In genomic region chr1:6359568-6360496, GRCh38 we compare ENCODE assay signal across 1 cellular context.
TF ChIP-seq lines count a peak whose summit lies in the region.

No MANE protein-coding gene starts in this region.

TF ChIP-seq in K562, 482 proteins besides CTCF, POLR2A, EP300 and RAD21 (continued from another document and continues in another):
- TF ChIP-seq PATZ1 (CRISPR knock-in tag; IDR thresholded peaks at IDR 0.05; ENCODE audit: borderline replicate concordance): no peak
- TF ChIP-seq NRF1 (conservative IDR thresholded peaks at IDR 0.05 in 1 of 2, IDR thresholded peaks at IDR 0.05 in 1 of 2): peak in 1 of 2 experiments; percentile 34; a peak in 3 of 4 replicates
- TF ChIP-seq HLTF (IDR thresholded peaks at IDR 0.05): no peak
- TF ChIP-seq FOXJ3 (CRISPR knock-in tag; IDR thresholded peaks at IDR 0.05): no peak
- no peak for TF ChIP-seq MEIS2 (IDR thresholded peaks at IDR 0.05; ENCODE audit: partially characterized antibody)
- no peak for TF ChIP-seq ZC3H4 (CRISPR knock-in tag; IDR thresholded peaks at IDR 0.05; ENCODE audit: borderline replicate concordance)
- no peak for TF ChIP-seq RREB1 (CRISPR knock-in tag; IDR thresholded peaks at IDR 0.05)
- TF ChIP-seq ARID2 (IDR thresholded peaks at IDR 0.05): no peak
- TF ChIP-seq RBBP5 (IDR thresholded peaks at IDR 0.05; ENCODE audit: borderline replicate concordance, insufficient read depth, low read length, poor library complexity, severe bottlenecking): no peak
- TF ChIP-seq CUX1 (CRISPR knock-in tag; IDR thresholded peaks at IDR 0.05): no peak
- TF ChIP-seq PHB (CRISPR knock-in tag; IDR thresholded peaks at IDR 0.05): no peak
- TF ChIP-seq MCM2 (IDR thresholded peaks at IDR 0.05; ENCODE audit: low read depth): no peak
- TF ChIP-seq CBX1 (IDR thresholded peaks at IDR 0.05; ENCODE audit: low read depth): no peak
- no peak for TF ChIP-seq BRCA1 (IDR thresholded peaks at IDR 0.05)
- TF ChIP-seq BRCA1 (CRISPR knock-in tag; IDR thresholded peaks at IDR 0.05): no peak
- TF ChIP-seq MYBL2 (IDR thresholded peaks at IDR 0.05; ENCODE audit: low read depth): no peak
- no peak for TF ChIP-seq MYBL2 (CRISPR knock-in tag; IDR thresholded peaks at IDR 0.05; ENCODE audit: borderline replicate concordance)
- TF ChIP-seq PTBP1 (IDR thresholded peaks at IDR 0.05; ENCODE audit: low read depth, low read length): no peak
- peak; percentile 47; the same call in 1 of the 2 replicates for TF ChIP-seq VEZF1 (CRISPR knock-in tag; IDR thresholded peaks at IDR 0.05)
- no peak for TF ChIP-seq ZNF263 (CRISPR knock-in tag; IDR thresholded peaks at IDR 0.05; ENCODE audit: borderline replicate concordance)
- TF ChIP-seq HMG20B (CRISPR knock-in tag; IDR thresholded peaks at IDR 0.05): no peak
- TF ChIP-seq SOX6 (IDR thresholded peaks at IDR 0.05): peak; percentile 56
- TF ChIP-seq ZNF655 (CRISPR knock-in tag; IDR thresholded peaks at IDR 0.05): no peak
- no peak for TF ChIP-seq IFI16 (CRISPR knock-in tag; IDR thresholded peaks at IDR 0.05)
- TF ChIP-seq TRIM24 (IDR thresholded peaks at IDR 0.05): no peak
- TF ChIP-seq SMARCE1 (IDR thresholded peaks at IDR 0.05): peak; percentile 26; the same call in 1 of the 2 replicates
- no peak for TF ChIP-seq MECOM (CRISPR knock-in tag; IDR thresholded peaks at IDR 0.05)
- no peak for TF ChIP-seq ZNF431 (CRISPR knock-in tag; IDR thresholded peaks at IDR 0.05)
- TF ChIP-seq DEAF1 (CRISPR knock-in tag; IDR thresholded peaks at IDR 0.05): no peak
- TF ChIP-seq POLR2H (tag; IDR thresholded peaks at IDR 0.05; ENCODE audit: low read depth): no peak
- TF ChIP-seq NEUROD1 (IDR thresholded peaks at IDR 0.05; ENCODE audit: borderline replicate concordance, low read depth, low read length, partially characterized antibody): no peak
- no peak for TF ChIP-seq NELFE (IDR thresholded peaks at IDR 0.05; ENCODE audit: insufficient read depth, insufficient read length)
- TF ChIP-seq MAFF (IDR thresholded peaks at IDR 0.05; ENCODE audit: low read length): no peak
- TF ChIP-seq KAT2B (IDR thresholded peaks at IDR 0.05; ENCODE audit: low read depth, low read length): no peak
- TF ChIP-seq U2AF2 (optimal IDR thresholded peaks at IDR 0.05; ENCODE audit: low read depth, low read length): no peak
- TF ChIP-seq DMBX1 (CRISPR knock-in tag; IDR thresholded peaks at IDR 0.05; ENCODE audit: borderline replicate concordance): no peak
- TF ChIP-seq RBM34 (IDR thresholded peaks at IDR 0.05; ENCODE audit: borderline replicate concordance, insufficient read depth, low read length): no peak
- no peak for TF ChIP-seq CCNT2 (IDR thresholded peaks at IDR 0.05; ENCODE audit: borderline replicate concordance, extremely low read depth, insufficient read length, low read depth, low read length)
- no peak for TF ChIP-seq ID3 (CRISPR knock-in tag; IDR thresholded peaks at IDR 0.05)
- TF ChIP-seq ID3 (tag; IDR thresholded peaks at IDR 0.05): no peak
- no peak for TF ChIP-seq RFX1 (IDR thresholded peaks at IDR 0.05)
- TF ChIP-seq ZNF280A (IDR thresholded peaks at IDR 0.05; ENCODE audit: low read depth, partially characterized antibody): no peak
- TF ChIP-seq NFIC (IDR thresholded peaks at IDR 0.05): no peak
- TF ChIP-seq ZNF280B (CRISPR knock-in tag; IDR thresholded peaks at IDR 0.05): no peak
- TF ChIP-seq FIP1L1 (IDR thresholded peaks at IDR 0.05; ENCODE audit: low read depth, low read length, poor library complexity, severe bottlenecking): no peak
